ENCODE assay signal across 15 cellular contexts in the genomic region with DNA sequence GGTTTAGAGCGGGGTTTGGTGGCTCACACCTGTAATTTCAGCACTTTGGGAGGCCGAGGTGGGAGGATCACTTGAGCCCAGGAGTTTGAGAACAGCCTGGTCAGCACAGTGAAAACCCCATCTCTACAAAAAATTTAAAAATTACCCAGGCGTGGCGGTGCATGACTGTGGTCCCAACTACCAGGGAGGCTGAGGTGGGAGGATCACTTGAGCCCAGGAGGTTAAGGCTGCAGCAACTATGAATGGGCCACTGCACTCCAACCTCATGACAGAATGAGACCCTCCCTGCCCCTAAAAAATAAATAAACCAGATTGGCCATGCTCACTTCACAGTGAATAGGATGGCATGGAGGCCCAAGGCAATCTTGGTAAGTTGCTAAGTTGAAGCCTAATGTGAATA.
DNase-seq lines count a peak whose midpoint lies in the region; ATAC-seq and TF ChIP-seq lines count a peak whose summit lies in the region.
"Had no signal": no experiment of that assay in that cellular context is flagged by ENCODE, and none has a peak within 500 bp of the region (broad histone marks: within the 10 kb centered on the region; RNA-seq: fewer than 3 reads in every experiment).

No MANE protein-coding gene starts in this region.

- H3K4me1 ChIP-seq in HEK293 (ENCODE audit: control insufficient read depth, insufficient read depth, low read length) (peaks cover 49% of the 10 kb centered on the region), transverse colon (peaks cover 17 to 46% (median 19%) of the 10 kb centered on the region in 4 donors)
- H3K4me1 ChIP-seq: HAP-1 had no signal

- intact Hi-C loops in transverse colon (cut with DNase I; ENCODE audit: low total_unique reads), result loop anchor here (10.0 kb wide), 1 partner anchor 99 kb away; no protein-coding TSS in a partner anchor

- TF ChIP-seq POLR2A in transverse colon (IDR thresholded peaks at IDR 0.05), result no peak

- peaks cover 67% of the 10 kb centered on the region for H3K4me1 Mint-ChIP-seq in type B pancreatic cell (ENCODE audit: unreplicated experiment)
- H3K4me1 Mint-ChIP-seq: B cell; CD8-positive, alpha-beta memory T cell had no signal

- H3K27ac ChIP-seq in HEK293 (ENCODE audit: extremely low read depth, low read depth, low read length) (no peak overlapping the region), transverse colon (peak overlapping the region in 1 of 4 donors; percentile 52)

- CTCF ChIA-PET in HEK293 (lab: Yijun Ruan, JAX), result interaction anchor here (1.7 to 2.5 kb wide), 2 partner anchors 8 to 323 kb away, joined by 3 to 7 read pairs; no protein-coding TSS in a partner anchor

- no peaks in the 10 kb centered on the region for H3K9me3 Mint-ChIP-seq in type B pancreatic cell

- H3K27me3 ChIP-seq in transverse colon, result no peaks in the 10 kb centered on the region

- H3K4me3 Mint-ChIP-seq in type B pancreatic cell, result no peak overlapping the region
- H3K4me3 Mint-ChIP-seq: B cell; CD8-positive, alpha-beta memory T cell; HFFc6 had no signal

- ATAC-seq in GM18870 (IDR thresholded peaks at IDR 0.05; ENCODE audit: unreplicated experiment), result no peak
- ATAC-seq in GM18858 (IDR thresholded peaks at IDR 0.05; ENCODE audit: unreplicated experiment), result no peak
- ATAC-seq: K562 had no signal

- 93% methylated on average over 4 of the region's 4 CpGs; no CpG with 5 or more reads in 1 of the 2 donors for WGBS in transverse colon (ENCODE audit: low coverage in 1 of 2), 2 donors

- in situ Hi-C loops in transverse colon (cut with MboI; ENCODE audit: low pct_ligation_motif_present in 1 of 4, low pct_unique_long_range_greater_than_20kb in 1 of 4, low sequenced_read_pairs in 3 of 4), result no loop called here

- TF ChIP-seq EP300 in transverse colon (IDR thresholded peaks at IDR 0.05; ENCODE audit: low read depth), result no peak

- no peaks in the 10 kb centered on the region for H3K36me3 Mint-ChIP-seq in type B pancreatic cell

- POLR2A ChIA-PET in HEK293 (lab: Yijun Ruan, JAX), result no interaction called here

- H3K4me3 ChIP-seq in HEK293 (ENCODE audit: low read depth, low read length), result no peak overlapping the region
- no peak overlapping the region for H3K4me3 ChIP-seq in transverse colon
- H3K4me3 ChIP-seq: HAP-1, K562 had no signal

- H3K36me3 ChIP-seq in HEK293 (ENCODE audit: control insufficient read depth in 2 of 2, insufficient read depth in 1 of 2, low read length in 2 of 2), result no peaks in the 10 kb centered on the region
- no peaks in the 10 kb centered on the region for H3K36me3 ChIP-seq in transverse colon
- H3K36me3 ChIP-seq: HAP-1 had no signal

- no peaks in the 10 kb centered on the region for H3K9me3 ChIP-seq in HEK293 (ENCODE audit: control insufficient read depth, insufficient read depth, low read depth, low read length)
- no peaks in the 10 kb centered on the region for H3K9me3 ChIP-seq in transverse colon
- H3K9me3 ChIP-seq: Caco-2, HAP-1 had no signal

- peak; percentile 1 for DNase-seq in activated CD8-positive, alpha-beta memory T cell treated with anti-CD3 and anti-CD28 coated beads for 24 hours
- no peak for DNase-seq in activated CD8-positive, alpha-beta memory T cell treated with anti-CD3 and anti-CD28 coated beads, Interleukin-2, amount 50 U/mL, for 4 hours
- DNase-seq in ecto neural progenitor cell (ENCODE audit: low spot score) (peak; percentile 27), type B pancreatic cell (ENCODE audit: extremely low spot score, unreplicated experiment) (peak; percentile 32), transverse colon (no peak)
- DNase-seq: 8988T; Caco-2; CD8-positive, alpha-beta memory T cell; HFFc6 had no signal

- TF ChIP-seq CTCF in HEK293 (tag by site-specific recombination; IDR thresholded peaks at IDR 0.05) (no peak), type B pancreatic cell (conservative IDR thresholded peaks at IDR 0.05) (no peak), transverse colon (IDR thresholded peaks at IDR 0.05) (no peak)

- no peaks in the 10 kb centered on the region for H3K27me3 Mint-ChIP-seq in type B pancreatic cell
- H3K27me3 Mint-ChIP-seq: CD8-positive, alpha-beta memory T cell had no signal

- no peak overlapping the region for H3K27ac Mint-ChIP-seq in type B pancreatic cell
- H3K27ac Mint-ChIP-seq: B cell; CD8-positive, alpha-beta memory T cell; HFFc6 had no signal

TF ChIP-seq in HEK293, 187 proteins besides CTCF, POLR2A, EP300 and RAD21:
- TF ChIP-seq ZFP69B (tag by site-specific recombination; IDR thresholded peaks at IDR 0.05) (no peak), WT1 (tag by site-specific recombination; IDR thresholded peaks at IDR 0.05) (peak; percentile 71)
- TF ChIP-seq, protein P1, sequence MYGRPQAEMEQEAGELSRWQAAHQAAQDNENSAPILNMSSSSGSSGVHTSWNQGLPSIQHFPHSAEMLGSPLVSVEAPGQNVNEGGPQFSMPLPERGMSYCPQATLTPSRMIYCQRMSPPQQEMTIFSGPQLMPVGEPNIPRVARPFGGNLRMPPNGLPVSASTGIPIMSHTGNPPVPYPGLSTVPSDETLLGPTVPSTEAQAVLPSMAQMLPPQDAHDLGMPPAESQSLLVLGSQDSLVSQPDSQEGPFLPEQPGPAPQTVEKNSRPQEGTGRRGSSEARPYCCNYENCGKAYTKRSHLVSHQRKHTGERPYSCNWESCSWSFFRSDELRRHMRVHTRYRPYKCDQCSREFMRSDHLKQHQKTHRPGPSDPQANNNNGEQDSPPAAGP (tag by site-specific recombination; IDR thresholded peaks at IDR 0.05), result peak; percentile 43; the same call in 1 of the 2 replicates
TF ChIP-seq in HEK293: peak in this region for 2.

Comparison
In these comparisons a context has a peak if more than half of its experiments do, and no peak if none do; other contexts are left out.
1. DNase-seq: peak in activated CD8-positive, alpha-beta memory T cell treated with anti-CD3 and anti-CD28 coated beads for 24 hours (single experiment), ecto neural progenitor cell (single experiment) and type B pancreatic cell (single experiment); none in activated CD8-positive, alpha-beta memory T cell treated with anti-CD3 and anti-CD28 coated beads, Interleukin-2, amount 50 U/mL, for 4 hours (single experiment) and transverse colon (single experiment).